12 cellular contexts compared by ENCODE assay signal in genomic region chr14:68926236-68926635, GRCh38. TPM values are rescaled to one million over a fixed set of nuclear protein-coding genes. Genes with fewer than 3 reads are reported as not detected.
DNase-seq lines count a peak whose midpoint lies in the region; ATAC-seq and TF ChIP-seq lines count a peak whose summit lies in the region.
"Had no signal": no experiment of that assay in that cellular context is flagged by ENCODE, and none has a peak within 500 bp of the region (broad histone marks: within the 10 kb centered on the region; RNA-seq: fewer than 3 reads in every experiment).

No MANE protein-coding gene starts in this region.

- no peaks in the 10 kb centered on the region for H3K9me2 ChIP-seq in hepatocyte (replicated peaks; ENCODE audit: insufficient read depth)

- no peaks in the 10 kb centered on the region for H3K27me3 Mint-ChIP-seq in WTC11 (ENCODE audit: low read depth)
- H3K27me3 Mint-ChIP-seq: stimulated activated naive CD8-positive, alpha-beta T cell treated with anti-CD3 and anti-CD28 coated beads, Interleukin-15, amount 100 ng/mL, for 72 hours had no signal

- no peak overlapping the region for H3K4me2 ChIP-seq in hepatocyte

- no peak overlapping the region for H3K4me3 Mint-ChIP-seq in WTC11
- H3K4me3 Mint-ChIP-seq: stimulated activated naive CD8-positive, alpha-beta T cell treated with anti-CD3 and anti-CD28 coated beads, Interleukin-15, amount 100 ng/mL, for 72 hours had no signal

- H3K36me3 Mint-ChIP-seq in WTC11, result peaks cover 40% of the 10 kb centered on the region

- H3K27ac Mint-ChIP-seq in WTC11, result no peak overlapping the region

- H3K27me3 ChIP-seq in A673 (replicated peaks; ENCODE audit: insufficient read depth, low read depth, low read length, poor library complexity), result no peaks in the 10 kb centered on the region
- no peaks in the 10 kb centered on the region for H3K27me3 ChIP-seq in hepatocyte
- no peaks in the 10 kb centered on the region for H3K27me3 ChIP-seq in SJCRH30
- no peaks in the 10 kb centered on the region for H3K27me3 ChIP-seq in psoas muscle (ENCODE audit: insufficient read depth in 3 of 3, low read length in 2 of 3)
- H3K27me3 ChIP-seq: body of pancreas had no signal

- CTCF ChIA-PET in A673 (lab: Charles Lee) (no interaction called here), WTC11 (lab: Charles Lee) (interaction anchor here (0.6 to 6.3 kb wide), 18 partner anchors 9 to 203 kb away, joined by 3 to 48 read pairs (median 4); no protein-coding TSS in a partner anchor)

- ATAC-seq in WTC11, result peak; percentile 13; the same call in 1 of the 2 replicates
- no peak for ATAC-seq in psoas muscle
- ATAC-seq: body of pancreas; right cardiac atrium; stimulated activated naive CD8-positive, alpha-beta T cell treated with anti-CD3 and anti-CD28 coated beads, Interleukin-15, amount 100 ng/mL, for 72 hours had no signal

- H3K9me3 ChIP-seq in A673 (ENCODE audit: low read depth, low read length, poor library complexity, severe bottlenecking), result peaks cover 5% of the 10 kb centered on the region
- no peaks in the 10 kb centered on the region for H3K9me3 ChIP-seq in hepatocyte (ENCODE audit: low read depth)
- peaks cover 6% of the 10 kb centered on the region for H3K9me3 ChIP-seq in SJCRH30 (replicated peaks)
- H3K9me3 ChIP-seq in psoas muscle, result no peaks in the 10 kb centered on the region
- H3K9me3 ChIP-seq: body of pancreas had no signal

- intact Hi-C loops in A673 (cut with micrococcal nuclease; ENCODE audit: unreplicated experiment) (no loop called here), psoas muscle (cut with DNase I) (no loop called here)

- POLR2A ChIA-PET in A673 (lab: Charles Lee; ENCODE audit: low non-redundant PET) (no interaction called here), WTC11 (lab: Charles Lee) (no interaction called here)

- no peak for DNase-seq in A673 (ENCODE audit: low spot score)
- DNase-seq in WTC11 (ENCODE audit: low spot score), result no peak
- no peak for DNase-seq in hepatocyte (ENCODE audit: low spot score)
- DNase-seq in cortex of kidney (lab: John Stamatoyannopoulos, UW), result no peak
- DNase-seq in SJCRH30, result no peak
- DNase-seq in psoas muscle, result no peak
- DNase-seq in amygdala (lab: John Stamatoyannopoulos, UW), result no peak
- DNase-seq: body of pancreas, NCI-H2029 treated with DMSO at 0.1 percent for 48 hours had no signal

- H4K20me1 ChIP-seq in hepatocyte (ENCODE audit: insufficient read depth, poor library complexity, severe bottlenecking), result peaks cover 21% of the 10 kb centered on the region

- H3K79me2 ChIP-seq in hepatocyte, result peaks cover 84% of the 10 kb centered on the region

- H3K9me3 Mint-ChIP-seq in WTC11, result peaks cover 8% of the 10 kb centered on the region

- H3K4me1 Mint-ChIP-seq in WTC11, result peaks cover 34% of the 10 kb centered on the region

- WGBS in hepatocyte (ENCODE audit: low lambda C conversion rate, missing lambda C conversion rate), result 95% methylated on average over 1 of the region's 1 CpG
- WGBS in psoas muscle, 3 donors, result 48 to 61% (median 57%) methylated on average over 1 of the region's 1 CpG

- H2AFZ ChIP-seq in hepatocyte, result no peak overlapping the region

- H3K27ac ChIP-seq in A673 (ENCODE audit: low read depth, low read length, poor library complexity, severe bottlenecking) (no peak overlapping the region), hepatocyte (no peak overlapping the region), SJCRH30 (no peak overlapping the region), psoas muscle (no peak overlapping the region)
- H3K27ac ChIP-seq: body of pancreas had no signal

- H3K36me3 ChIP-seq in A673 (ENCODE audit: insufficient read depth, low read length, poor library complexity, severe bottlenecking) (no peaks in the 10 kb centered on the region), hepatocyte (replicated peaks; ENCODE audit: insufficient read depth, low read depth) (no peaks in the 10 kb centered on the region), SJCRH30 (peaks cover 30% of the 10 kb centered on the region), psoas muscle (ENCODE audit: insufficient read depth in 1 of 2, low read depth in 1 of 2) (no peaks in the 10 kb centered on the region)

- TF ChIP-seq CTCF in A673 (conservative IDR thresholded peaks at IDR 0.05; ENCODE audit: low read depth, low read length) (peak; percentile 45), GM12872 (IDR thresholded peaks at IDR 0.05; ENCODE audit: insufficient read depth, low read depth, low read length) (peak; percentile 54), WTC11 (IDR thresholded peaks at IDR 0.05) (no peak), hepatocyte (IDR thresholded peaks at IDR 0.05; ENCODE audit: poor library complexity) (peak; percentile 19), psoas muscle (IDR thresholded peaks at IDR 0.05) (no peak)

- H3K4me3 ChIP-seq in A673 (ENCODE audit: low read depth, low read length, poor library complexity, severe bottlenecking) (no peak overlapping the region), hepatocyte (no peak overlapping the region), SJCRH30 (no peak overlapping the region), psoas muscle (no peak overlapping the region)
- H3K4me3 ChIP-seq: body of pancreas had no signal

- BruUV-seq in A673 (replicated peaks; lab: Mats Ljungman, UMichigan), result no TSS peak

- H3K4me1 ChIP-seq in A673 (ENCODE audit: insufficient read depth, low read length, poor library complexity, severe bottlenecking), result peaks cover 17% of the 10 kb centered on the region
- H3K4me1 ChIP-seq in hepatocyte (ENCODE audit: insufficient read depth), result peaks cover 26% of the 10 kb centered on the region
- H3K4me1 ChIP-seq in SJCRH30, result peaks cover 34% of the 10 kb centered on the region
- H3K4me1 ChIP-seq in psoas muscle, result peaks cover 11% of the 10 kb centered on the region

TF ChIP-seq in WTC11, 78 proteins besides CTCF, POLR2A, EP300 and RAD21 (continues in another document):
- TF ChIP-seq TEAD4 (CRISPR knock-in tag; IDR thresholded peaks at IDR 0.05), result no peak
- TF ChIP-seq MXD4 (CRISPR knock-in tag; IDR thresholded peaks at IDR 0.05; ENCODE audit: borderline replicate concordance), result no peak
- no peak for TF ChIP-seq ZNF232 (CRISPR knock-in tag; IDR thresholded peaks at IDR 0.05)
- no peak for TF ChIP-seq RELA (CRISPR knock-in tag; IDR thresholded peaks at IDR 0.05; ENCODE audit: borderline replicate concordance)
- no peak for TF ChIP-seq RORB (CRISPR knock-in tag; IDR thresholded peaks at IDR 0.05)
- TF ChIP-seq FOXP1 (CRISPR knock-in tag; IDR thresholded peaks at IDR 0.05; ENCODE audit: borderline replicate concordance), result no peak
- TF ChIP-seq FOXP4 (CRISPR knock-in tag; IDR thresholded peaks at IDR 0.05), result no peak
- TF ChIP-seq PRRX2 (CRISPR knock-in tag; IDR thresholded peaks at IDR 0.05), result no peak
- TF ChIP-seq, protein P1, sequence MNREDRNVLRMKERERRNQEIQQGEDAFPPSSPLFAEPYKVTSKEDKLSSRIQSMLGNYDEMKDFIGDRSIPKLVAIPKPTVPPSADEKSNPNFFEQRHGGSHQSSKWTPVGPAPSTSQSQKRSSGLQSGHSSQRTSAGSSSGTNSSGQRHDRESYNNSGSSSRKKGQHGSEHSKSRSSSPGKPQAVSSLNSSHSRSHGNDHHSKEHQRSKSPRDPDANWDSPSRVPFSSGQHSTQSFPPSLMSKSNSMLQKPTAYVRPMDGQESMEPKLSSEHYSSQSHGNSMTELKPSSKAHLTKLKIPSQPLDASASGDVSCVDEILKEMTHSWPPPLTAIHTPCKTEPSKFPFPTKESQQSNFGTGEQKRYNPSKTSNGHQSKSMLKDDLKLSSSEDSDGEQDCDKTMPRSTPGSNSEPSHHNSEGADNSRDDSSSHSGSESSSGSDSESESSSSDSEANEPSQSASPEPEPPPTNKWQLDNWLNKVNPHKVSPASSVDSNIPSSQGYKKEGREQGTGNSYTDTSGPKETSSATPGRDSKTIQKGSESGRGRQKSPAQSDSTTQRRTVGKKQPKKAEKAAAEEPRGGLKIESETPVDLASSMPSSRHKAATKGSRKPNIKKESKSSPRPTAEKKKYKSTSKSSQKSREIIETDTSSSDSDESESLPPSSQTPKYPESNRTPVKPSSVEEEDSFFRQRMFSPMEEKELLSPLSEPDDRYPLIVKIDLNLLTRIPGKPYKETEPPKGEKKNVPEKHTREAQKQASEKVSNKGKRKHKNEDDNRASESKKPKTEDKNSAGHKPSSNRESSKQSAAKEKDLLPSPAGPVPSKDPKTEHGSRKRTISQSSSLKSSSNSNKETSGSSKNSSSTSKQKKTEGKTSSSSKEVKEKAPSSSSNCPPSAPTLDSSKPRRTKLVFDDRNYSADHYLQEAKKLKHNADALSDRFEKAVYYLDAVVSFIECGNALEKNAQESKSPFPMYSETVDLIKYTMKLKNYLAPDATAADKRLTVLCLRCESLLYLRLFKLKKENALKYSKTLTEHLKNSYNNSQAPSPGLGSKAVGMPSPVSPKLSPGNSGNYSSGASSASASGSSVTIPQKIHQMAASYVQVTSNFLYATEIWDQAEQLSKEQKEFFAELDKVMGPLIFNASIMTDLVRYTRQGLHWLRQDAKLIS (CRISPR knock-in tag; IDR thresholded peaks at IDR 0.05; ENCODE audit: borderline replicate concordance), result no peak

RNA-seq across cellular contexts. Expression of gene ACTN1, which starts 52.9 kb away (rescaled TPM):
- total RNA-seq in A673 (2021), result 148 and 163 TPM in 2 replicates
- total RNA-seq in WTC11 (2021), result 196 to 198 TPM (median 197 TPM) in 3 replicates
- 82.2 and 88.0 TPM in 2 replicates for total RNA-seq in hepatocyte
- 157 and 163 TPM in 2 replicates for polyA plus RNA-seq in hepatocyte
- 101 and 104 TPM in 2 replicates for total RNA-seq in SJCRH30 (2014; rRNA removed; shearing (Covaris generic))
- 10 to 100 TPM; 10.9 to 23.7 (median 16.0) TPM for total RNA-seq in psoas muscle
- polyA plus RNA-seq in psoas muscle, result 1 to 10 TPM; 5.8 to 9.1 (median 6.2) TPM

Comparison
In these comparisons a context has a peak if more than half of its experiments do, and no peak if none do; other contexts are left out.
1. CTCF ChIP-seq: peak in A673 (single experiment), GM12872 (single experiment) and hepatocyte (single experiment); none in WTC11 (single experiment) and psoas muscle (single experiment).